9 cellular contexts compared by ENCODE assay signal in the genomic region with DNA sequence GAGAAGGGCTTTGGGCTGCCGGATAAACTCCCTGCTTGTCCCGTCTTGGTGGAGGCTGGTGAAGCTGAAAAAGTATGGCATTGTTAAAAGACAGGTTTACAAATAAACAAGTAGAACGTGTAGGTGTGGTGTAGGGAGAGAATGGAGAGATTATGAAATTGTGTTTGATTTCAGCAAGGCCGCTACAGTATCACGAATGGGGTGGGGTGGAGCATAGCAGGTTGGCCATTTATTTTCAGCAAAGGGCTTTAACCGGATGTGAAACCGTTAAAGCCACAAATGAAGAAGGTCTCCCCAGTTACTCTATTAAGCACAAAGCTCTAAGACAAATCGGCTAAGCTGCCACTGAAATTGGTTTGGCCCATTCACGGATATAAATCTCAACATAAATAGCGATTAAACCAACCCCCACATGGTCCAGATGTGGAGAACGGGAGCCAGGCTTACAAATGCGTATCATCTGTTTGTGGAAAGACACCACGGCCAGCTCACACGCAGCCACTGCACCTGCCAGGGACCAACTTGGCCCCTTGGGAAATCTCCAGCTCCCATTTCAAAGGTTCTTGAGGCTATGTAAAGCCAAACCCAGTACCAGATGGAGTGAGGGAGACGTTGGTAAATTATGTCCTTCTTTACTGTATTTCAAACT.
DNase-seq lines count a peak whose midpoint lies in the region; ATAC-seq and TF ChIP-seq lines count a peak whose summit lies in the region.
"Had no signal": no experiment of that assay in that cellular context is flagged by ENCODE, and none has a peak within 500 bp of the region (broad histone marks: within the 10 kb centered on the region; RNA-seq: fewer than 3 reads in every experiment).

No MANE protein-coding gene starts in this region.

- peaks cover 11% of the 10 kb centered on the region for H3K36me3 ChIP-seq in colonic mucosa

- no peak overlapping the region for H3K4me3 ChIP-seq in colonic mucosa
- H3K4me3 ChIP-seq: ascending aorta had no signal

- CTCF ChIA-PET in MCF 10A (lab: Yijun Ruan, JAX): interaction anchor here (0.7 to 1.3 kb wide), 5 partner anchors 9 to 508 kb away, joined by 3 to 6 read pairs (median 3); no protein-coding TSS in a partner anchor

- peak; percentile 53 for ATAC-seq in GM21447 (IDR thresholded peaks at IDR 0.05; ENCODE audit: unreplicated experiment)

- intact Hi-C loops in colonic mucosa (cut with DNase I): no loop called here
- intact Hi-C loops in MCF 10A (cut with micrococcal nuclease): no loop called here

- no peak overlapping the region for H3K4me3 Mint-ChIP-seq in MCF 10A (ENCODE audit: unreplicated experiment)

- H3K9ac ChIP-seq in colonic mucosa (ENCODE audit: low read depth in 2 of 2, low read length in 2 of 2): no peak overlapping the region

- peaks cover 33% of the 10 kb centered on the region for H3K4me1 Mint-ChIP-seq in MCF 10A (ENCODE audit: insufficient read depth, unreplicated experiment)

- H3K36me3 Mint-ChIP-seq in MCF 10A (ENCODE audit: insufficient read depth, unreplicated experiment): peaks cover 96% of the 10 kb centered on the region

- H3K9me3 Mint-ChIP-seq in MCF 10A (ENCODE audit: unreplicated experiment): no peaks in the 10 kb centered on the region

- no peak overlapping the region for H3K27ac Mint-ChIP-seq in MCF 10A (ENCODE audit: low read depth, unreplicated experiment)

- H3K4me1 ChIP-seq in colonic mucosa: no peaks in the 10 kb centered on the region

- H3K27me3 Mint-ChIP-seq in MCF 10A (ENCODE audit: insufficient read depth, unreplicated experiment): no peaks in the 10 kb centered on the region

- H3K9me3 ChIP-seq in colonic mucosa: no peaks in the 10 kb centered on the region
- H3K9me3 ChIP-seq: ascending aorta had no signal

- H3K27me3 ChIP-seq in colonic mucosa: no peaks in the 10 kb centered on the region
- H3K27me3 ChIP-seq: ascending aorta had no signal

- H3K27ac ChIP-seq in colonic mucosa: peak overlapping the region; percentile 1

- DNase-seq in GM10266 (ENCODE audit: extremely low spot score) (peak; percentile 66), NAMALWA (ENCODE audit: low spot score) (peak; percentile 97), colonic mucosa (no peak), dermis blood vessel endothelial cell (no peak), iPS-NIHi7 (ENCODE audit: extremely low spot score) (no peak), MCF 10A (ENCODE audit: unreplicated experiment) (no peak)
- DNase-seq in activated CD8-positive, alpha-beta memory T cell treated with anti-CD3 and anti-CD28 coated beads, Interleukin-2, amount 50 U/mL, for 48 hours: no peak

- no TSS peak for BruUV-seq in MCF 10A (replicated peaks; lab: Mats Ljungman, UMichigan)

- TF ChIP-seq CTCF in GM10266 (IDR thresholded peaks at IDR 0.05; ENCODE audit: control insufficient read depth, insufficient read depth, low read depth, missing control alignments): no peak
- TF ChIP-seq CTCF in colonic mucosa (IDR thresholded peaks at IDR 0.05): no peak
- TF ChIP-seq CTCF in MCF 10A (IDR thresholded peaks at IDR 0.05; ENCODE audit: unreplicated experiment): no peak

- POLR2A ChIA-PET in MCF 10A (lab: Yijun Ruan, JAX): interaction anchor here (0.6 to 1.0 kb wide), 3 partner anchors 10 to 115 kb away, joined by 3 to 5 read pairs (median 4); no protein-coding TSS in a partner anchor

Comparison
In these comparisons a context has a peak if more than half of its experiments do, and no peak if none do; other contexts are left out.
1. DNase-seq: peak in GM10266 (single experiment) and NAMALWA (single experiment); none in colonic mucosa (single experiment), dermis blood vessel endothelial cell (single experiment), iPS-NIHi7 (single experiment), MCF 10A (single experiment) and activated CD8-positive, alpha-beta memory T cell treated with anti-CD3 and anti-CD28 coated beads, Interleukin-2, amount 50 U/mL, for 48 hours (single experiment).